In genomic region chr2:187358531-187358930, GRCh38 we compare ENCODE assay signal across 13 cellular contexts.
DNase-seq lines count a peak whose midpoint lies in the region; FAIRE-seq and TF ChIP-seq lines count a peak whose summit lies in the region.
"Had no signal": no experiment of that assay in that cellular context is flagged by ENCODE, and none has a peak within 500 bp of the region (broad histone marks: within the 10 kb centered on the region; RNA-seq: fewer than 3 reads in every experiment).

No MANE protein-coding gene starts in this region.

- H3K9me3 ChIP-seq in SK-N-SH (no peaks in the 10 kb centered on the region), small intestine (ENCODE audit: control insufficient read depth, low read depth) (no peaks in the 10 kb centered on the region)
- H3K9me3 ChIP-seq: SJSA1 had no signal

- no peak overlapping the region for H3K23ac ChIP-seq in mesendoderm (ENCODE audit: low read length)

- H3K79me2 ChIP-seq in SK-N-SH (ENCODE audit: insufficient read depth) (no peaks in the 10 kb centered on the region), mesendoderm (ENCODE audit: control insufficient read depth, insufficient read depth, low read length) (no peaks in the 10 kb centered on the region)

- H3K79me1 ChIP-seq in mesendoderm (ENCODE audit: low read length) = no peaks in the 10 kb centered on the region

- no peak overlapping the region for H2AK5ac ChIP-seq in mesendoderm (ENCODE audit: low read length)

- H3K27ac ChIP-seq in SK-N-SH (ENCODE audit: low read depth in 2 of 2, low read length in 1 of 2) (peak overlapping the region in 1 of 2 experiments; percentile 71; a peak in 2 of 4 replicates), mesendoderm (ENCODE audit: low read depth, low read length) (no peak overlapping the region), small intestine (ENCODE audit: low read depth in 1 of 2, low read length in 1 of 2) (no peak overlapping the region)
- H3K27ac ChIP-seq: SJSA1 had no signal

- H3K27me3 ChIP-seq in SK-N-SH (ENCODE audit: insufficient read depth) (no peaks in the 10 kb centered on the region), mesendoderm (ENCODE audit: insufficient read depth, low read length, poor library complexity) (no peaks in the 10 kb centered on the region), small intestine (ENCODE audit: control insufficient read depth in 2 of 2, insufficient read depth in 2 of 2, low read length in 2 of 2) (no peaks in the 10 kb centered on the region)
- H3K27me3 ChIP-seq: SJSA1 had no signal

- no peaks in the 10 kb centered on the region for H3K36me3 ChIP-seq in SK-N-SH (replicated peaks in 1 of 2; ENCODE audit: control insufficient read depth in 1 of 2, insufficient read depth in 2 of 2, low read length in 1 of 2)
- no peaks in the 10 kb centered on the region for H3K36me3 ChIP-seq in mesendoderm (ENCODE audit: control insufficient read depth, insufficient read depth, low read length)
- no peaks in the 10 kb centered on the region for H3K36me3 ChIP-seq in small intestine (ENCODE audit: control insufficient read depth in 2 of 2, insufficient read depth in 2 of 2, low read length in 2 of 2)
- H3K36me3 ChIP-seq: SJSA1 had no signal

- TF ChIP-seq CTCF in SK-N-SH (IDR thresholded peaks at IDR 0.05) = no peak

- CTCF ChIA-PET in SK-N-SH (lab: Yijun Ruan, JAX) = no interaction called here

- no peak overlapping the region for H3K56ac ChIP-seq in mesendoderm (ENCODE audit: low read length)

- H3K4me2 ChIP-seq in SK-N-SH (no peak overlapping the region), mesendoderm (ENCODE audit: low read length) (no peak overlapping the region)

- H3K4me3 ChIP-seq in SK-N-SH (ENCODE audit: low read depth in 2 of 2, low read length in 1 of 2) = no peak overlapping the region
- H3K4me3 ChIP-seq in mesendoderm (ENCODE audit: low read length) = no peak overlapping the region
- no peak overlapping the region for H3K4me3 ChIP-seq in small intestine (ENCODE audit: low read depth in 1 of 2, low read length in 2 of 2)
- H3K4me3 ChIP-seq: SJSA1 had no signal

- no peak overlapping the region for H2BK15ac ChIP-seq in mesendoderm (replicated peaks; ENCODE audit: low read depth)

- H4K8ac ChIP-seq in mesendoderm (ENCODE audit: low read depth, low read length) = no peak overlapping the region

- H2BK5ac ChIP-seq in mesendoderm (ENCODE audit: low read length) = no peak overlapping the region

- H2AFZ ChIP-seq in SK-N-SH (ENCODE audit: low read depth) = no peak overlapping the region

- H2BK120ac ChIP-seq in mesendoderm (ENCODE audit: low read depth, low read length) = no peak overlapping the region

- peak in 1 of 2 experiments; percentile 75; a peak in 2 of 4 replicates for TF ChIP-seq EP300 in SK-N-SH (IDR thresholded peaks at IDR 0.05; ENCODE audit: borderline replicate concordance in 1 of 2, low read depth in 1 of 2, low read length in 1 of 2)

- H3K4me1 ChIP-seq in SK-N-SH (ENCODE audit: control insufficient read depth in 1 of 2, insufficient read depth in 2 of 2, low read depth in 1 of 2, low read length in 1 of 2) (peaks cover 5 to 7% of the 10 kb centered on the region in 2 experiments; a peak in 2 of 4 replicates), mesendoderm (ENCODE audit: control insufficient read depth, low read depth, low read length) (no peaks in the 10 kb centered on the region), small intestine (ENCODE audit: control insufficient read depth in 2 of 2, insufficient read depth in 1 of 2, low read depth in 1 of 2, low read length in 1 of 2) (no peaks in the 10 kb centered on the region)
- H3K4me1 ChIP-seq: SJSA1 had no signal

- no peaks in the 10 kb centered on the region for H3F3A ChIP-seq in SK-N-SH (replicated peaks; ENCODE audit: insufficient read depth)

- H4K5ac ChIP-seq in mesendoderm (ENCODE audit: low read length) = no peak overlapping the region

- no peak for FAIRE-seq in small intestine (lab: Jason Lieb, UNC)

- H4K20me1 ChIP-seq in SK-N-SH (ENCODE audit: insufficient read depth) = no peaks in the 10 kb centered on the region

- POLR2A ChIA-PET in SK-N-SH (lab: Yijun Ruan, JAX) = no interaction called here

- 60% methylated on average over 2 of the region's 2 CpGs for WGBS in SK-N-SH (ENCODE audit: low lambda C conversion rate)
- WGBS in mesendoderm (ENCODE audit: extremely low coverage, insufficient coverage, low lambda C conversion rate) = no CpG with 5 or more reads among the region's 2 CpGs
- WGBS in small intestine, 3 donors = 77 to 88% (median 78%) methylated on average over 2 of the region's 2 CpGs

- H3K9ac ChIP-seq in SK-N-SH (no peak overlapping the region), mesendoderm (ENCODE audit: low read length) (no peak overlapping the region)

- no peak overlapping the region for H3K18ac ChIP-seq in mesendoderm (ENCODE audit: low read length)

- 0 out of 2 replicates have a peak, but pooled peaks have one; percentile 13 for TF ChIP-seq RAD21 in SK-N-SH (IDR thresholded peaks at IDR 0.05; ENCODE audit: low read length)

- DNase-seq in EH (ENCODE audit: low read depth) = peak; percentile 12
- DNase-seq in SK-N-SH = peak; percentile 48
- peak; percentile 34 for DNase-seq in astrocyte of the hippocampus (ENCODE audit: low read depth, low spot score)
- peak; percentile 33 for DNase-seq in mesendoderm
- no peak for DNase-seq in small intestine
- no peak for DNase-seq in DMS 273 (lab: John Stamatoyannopoulos, UW; ENCODE audit: unreplicated experiment)
- DNase-seq in activated naive CD4-positive, alpha-beta T cell treated with Interleukin-2 at 50 U/mL for 16 hours = no peak
- DNase-seq: CD4-positive, alpha-beta memory T cell; GOT3; NCI-H1105 treated with DMSO at 0.1 percent for 48 hours; NCI-H1694 treated with DMSO at 0.1 percent for 48 hours; NCI-H524 had no signal

- no peak overlapping the region for H3K4ac ChIP-seq in mesendoderm (ENCODE audit: low read depth, low read length)

- no peaks in the 10 kb centered on the region for H3K9me2 ChIP-seq in SK-N-SH

TF ChIP-seq in SK-N-SH, 30 proteins besides CTCF, POLR2A, EP300 and RAD21:
- TF ChIP-seq ELF1 (IDR thresholded peaks at IDR 0.05) (no peak), NFIC (IDR thresholded peaks at IDR 0.05; ENCODE audit: borderline replicate concordance) (0 out of 2 replicates have a peak, but pooled peaks have one; percentile 16), FOSL2 (IDR thresholded peaks at IDR 0.05; ENCODE audit: borderline replicate concordance, low read depth) (no peak), ZBTB33 (IDR thresholded peaks at IDR 0.05; ENCODE audit: borderline replicate concordance, low read depth) (no peak), MAX (IDR thresholded peaks at IDR 0.05; ENCODE audit: low read depth) (no peak), USF1 (IDR thresholded peaks at IDR 0.05; ENCODE audit: borderline replicate concordance, low read depth) (no peak), JUND (IDR thresholded peaks at IDR 0.05) (0 out of 2 replicates have a peak, but pooled peaks have one; percentile 13), GATA2 (CRISPR knock-in tag; IDR thresholded peaks at IDR 0.05) (peak; percentile 81), RCOR1 (IDR thresholded peaks at IDR 0.05; ENCODE audit: low read length) (peak; percentile 92), CHD2 (IDR thresholded peaks at IDR 0.05; ENCODE audit: low read length, partially characterized antibody) (peak; percentile 58), IRF3 (IDR thresholded peaks at IDR 0.05; ENCODE audit: low read depth, low read length) (no peak), TAF1 (IDR thresholded peaks at IDR 0.05; ENCODE audit: borderline replicate concordance, low read depth, low read length) (no peak), TCF12 (IDR thresholded peaks at IDR 0.05) (peak; percentile 54; the same call in 1 of the 2 replicates), FOXJ3 (CRISPR knock-in tag; IDR thresholded peaks at IDR 0.05) (0 out of 2 replicates have a peak, but pooled peaks have one; percentile 28), NRF1 (IDR thresholded peaks at IDR 0.05; ENCODE audit: low read depth, low read length) (no peak)
TF ChIP-seq in SK-N-SH: peak in this region for 7.

Comparison
In these comparisons a context has a peak if more than half of its experiments do, and no peak if none do; other contexts are left out.
1. DNase-seq: peak in EH (single experiment), SK-N-SH (single experiment), astrocyte of the hippocampus (single experiment) and mesendoderm (single experiment); none in small intestine (single experiment), DMS 273 (single experiment) and activated naive CD4-positive, alpha-beta T cell treated with Interleukin-2 at 50 U/mL for 16 hours (single experiment).